Comparison of ENCODE assay signal across 19 cellular contexts in genomic region chr16:15880909-15881308, GRCh38. TPM values are rescaled to one million over a fixed set of nuclear protein-coding genes. Genes with fewer than 3 reads are reported as not detected.
"Had no signal": no experiment of that assay in that cellular context is flagged by ENCODE, and none has a peak within 500 bp of the region (broad histone marks: within the 10 kb centered on the region; RNA-seq: fewer than 3 reads in every experiment).

No MANE protein-coding gene starts in this region.

- H3K27me3 ChIP-seq: tibial artery had no signal

- H3K27ac ChIP-seq: tibial artery had no signal

- ATAC-seq: activated CD8-positive, alpha-beta T cell treated with anti-CD3 and anti-CD28 coated beads for 36 hours; activated T-cell treated with anti-CD3 and anti-CD28 coated beads, Interleukin-2, amount 50 U/mL, for 4 hours; natural killer cell treated with Interleukin-12 subunit alpha and Interleukin-12 subunit beta and Interleukin-15 and Interleukin-18, amount 100 ng/mL, for 72 hours had no signal

- H3K9me3 ChIP-seq: tibial artery had no signal

- DNase-seq: activated B cell treated with CpG ODN at 0.5 μM for 24 hours; activated CD4-positive, alpha-beta T cell treated with anti-CD3 and anti-CD28 coated beads for 48 hours; activated CD8-positive, alpha-beta T cell treated with anti-CD3 and anti-CD28 coated beads for 36 hours; activated effector memory CD4-positive, alpha-beta T cell treated with Interleukin-2 at 50 U/mL for 16 hours; activated naive CD4-positive, alpha-beta T cell treated with anti-CD3 and anti-CD28 coated beads, Interleukin-2, amount 50 U/mL, for 16 hours; activated T-cell treated with anti-CD3 and anti-CD28 coated beads, Interleukin-2, amount 50 U/mL, for 4 hours; endodermal cell; foreskin fibroblast; glutamatergic neuron; hypothalamus; mesendoderm; occipital lobe; stimulated activated CD4-positive, alpha-beta T cell treated with anti-CD3 and anti-CD28 coated beads, Interleukin-12 subunit alpha, Interleukin-12 subunit beta, amount 100 ng/mL, for 4 hours; stimulated activated CD4-positive, alpha-beta T cell treated with anti-CD3 and anti-CD28 coated beads, Interleukin-2, amount 100 ng/mL, for 24 hours; tibial artery had no signal

- H3K4me3 ChIP-seq: tibial artery had no signal

RNA-seq across cellular contexts. Expression of gene MYH11, which starts 24.1 kb away (rescaled TPM):
- total RNA-seq: activated CD8-positive, alpha-beta T cell treated with anti-CD3 and anti-CD28 coated beads for 36 hours; dermis microvascular lymphatic vessel endothelial cell; natural killer cell treated with Interleukin-12 subunit alpha and Interleukin-12 subunit beta and Interleukin-15 and Interleukin-18, amount 100 ng/mL, for 72 hours; pulmonary artery endothelial cell; T-helper 2 cell treated with Interferon-gamma antibody and Interleukin-4, amounts not matched to agents 100 ng/mL and 5 ng/mL, for 36 hours had no signal
